Comparison of ENCODE assay signal across 14 cellular contexts in the genomic region with DNA sequence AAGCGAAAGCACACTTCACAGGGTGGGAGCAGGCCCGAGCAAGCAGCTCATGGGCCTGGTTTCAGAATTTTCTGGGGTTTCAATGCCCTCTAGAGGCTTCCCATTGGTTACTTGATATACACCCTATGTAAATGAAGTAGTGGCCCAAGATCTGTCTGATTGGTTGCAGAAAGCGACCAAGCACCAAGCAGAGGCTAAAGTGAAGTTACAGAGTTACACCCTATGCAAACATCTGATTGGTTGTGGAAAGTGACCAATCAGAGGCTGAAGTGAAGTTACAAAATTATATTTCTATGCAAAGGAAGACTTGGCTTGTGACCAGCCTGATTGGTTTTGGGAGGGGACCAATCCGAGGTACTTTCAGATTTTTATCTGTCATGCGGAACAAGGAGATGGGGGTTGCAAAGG. TPM values are rescaled to one million over a fixed set of nuclear protein-coding genes. Genes with fewer than 3 reads are reported as not detected.
DNase-seq lines count a peak whose midpoint lies in the region; ATAC-seq and TF ChIP-seq lines count a peak whose summit lies in the region.
"Had no signal": no experiment of that assay in that cellular context is flagged by ENCODE, and none has a peak within 500 bp of the region (broad histone marks: within the 10 kb centered on the region; RNA-seq: fewer than 3 reads in every experiment).

No MANE protein-coding gene starts in this region.

- CTCF ChIA-PET in RWPE1 (lab: Yijun Ruan, JAX), result no interaction called here

- peaks cover 10% of the 10 kb centered on the region for H3K4me1 Mint-ChIP-seq in mesothelial cell of epicardium

- ATAC-seq in GM19395 (IDR thresholded peaks at IDR 0.05; ENCODE audit: unreplicated experiment), result no peak

- no peak for TF ChIP-seq CTCF in HFF-Myc (IDR thresholded peaks at IDR 0.05; ENCODE audit: low read depth, low read length, missing control alignments)
- TF ChIP-seq CTCF in RWPE1 (conservative IDR thresholded peaks at IDR 0.05; ENCODE audit: low read depth), result no peak
- no peak for TF ChIP-seq CTCF in fibroblast of the aortic adventitia (IDR thresholded peaks at IDR 0.05; ENCODE audit: insufficient read depth, low read length)
- no peak for TF ChIP-seq CTCF in mesothelial cell of epicardium (IDR thresholded peaks at IDR 0.05; ENCODE audit: unreplicated experiment)

- H3K9me3 Mint-ChIP-seq in mesothelial cell of epicardium, result peaks cover 4% of the 10 kb centered on the region

- H3K4me3 ChIP-seq in HFF-Myc (replicated peaks; ENCODE audit: low read depth, low read length) (no peak overlapping the region), fibroblast of the aortic adventitia (ENCODE audit: low read depth, low read length) (no peak overlapping the region)
- H3K4me3 ChIP-seq: tibial artery had no signal

- H3K4me3 Mint-ChIP-seq in mesothelial cell of epicardium, result no peak overlapping the region

- POLR2A ChIA-PET in RWPE1 (lab: Yijun Ruan, JAX; ENCODE audit: low non-redundant PET), result no interaction called here

- H3K36me3 Mint-ChIP-seq in mesothelial cell of epicardium, result no peaks in the 10 kb centered on the region

- DNase-seq in A172 (ENCODE audit: low spot score) (peak; percentile 19), HFF-Myc (ENCODE audit: extremely low read depth, low read depth) (peak; percentile 7), RWPE1 (ENCODE audit: low spot score) (no peak), fibroblast of the aortic adventitia (ENCODE audit: low read depth) (peak; percentile 7), mesothelial cell of epicardium (ENCODE audit: low spot score in 2 of 2, unreplicated experiment in 2 of 2) (no peak), DMS114 treated with DMSO at 0.1 percent for 48 hours (lab: John Stamatoyannopoulos, UW; ENCODE audit: unreplicated experiment) (no peak), CD1c-positive myeloid dendritic cell (ENCODE audit: extremely low spot score) (no peak)
- DNase-seq: activated CD4-positive, alpha-beta T cell treated with anti-CD3 and anti-CD28 coated beads, Interleukin-2, amount 50 U/mL, for 4 hours; H7; NCI-H1436 treated with DMSO at 0.1 percent for 48 hours; NCI-H510A; tibial artery had no signal

- no peak overlapping the region for H3K27ac Mint-ChIP-seq in mesothelial cell of epicardium
- H3K27ac Mint-ChIP-seq: activated T-helper 2 cell treated with anti-CD3 and anti-CD28 coated beads, Interferon-gamma antibody, Interleukin-2, Interleukin-4, amounts not matched to agents 10 μg/mL and 5 μg/mL and 100 μg/mL, durations not matched to agents 14 hours and 24 hours and 36 hours had no signal

- H3K27ac ChIP-seq in RWPE1, result peak overlapping the region; percentile 92
- H3K27ac ChIP-seq: tibial artery had no signal

- H3K27me3 Mint-ChIP-seq in mesothelial cell of epicardium (ENCODE audit: low read depth), result no peaks in the 10 kb centered on the region

RNA-seq across cellular contexts. Expression of gene FHIP1A, which starts 8.2 kb away (rescaled TPM):
- total RNA-seq in A172 (2014; rRNA removed; shearing (Covaris generic)), result 3.0 and 38.0 TPM in 2 replicates
- total RNA-seq in fibroblast of the aortic adventitia (ENCODE audit: low replicate concordance), result 0.33 and 0.99 TPM in 2 replicates
- 13.9 to 16.8 TPM (median 14.0 TPM) in 3 replicates for total RNA-seq in mesothelial cell of epicardium
- total RNA-seq: activated T-helper 2 cell treated with anti-CD3 and anti-CD28 coated beads, Interferon-gamma antibody, Interleukin-2, Interleukin-4, amounts not matched to agents 10 μg/mL and 5 μg/mL and 100 μg/mL, durations not matched to agents 14 hours and 24 hours and 36 hours had no signal

Comparison
In these comparisons a context has a peak if more than half of its experiments do, and no peak if none do; other contexts are left out.
1. DNase-seq: peak in A172 (single experiment), HFF-Myc (single experiment) and fibroblast of the aortic adventitia (single experiment); none in RWPE1 (single experiment), mesothelial cell of epicardium (0 of 2), DMS114 treated with DMSO at 0.1 percent for 48 hours (single experiment) and CD1c-positive myeloid dendritic cell (single experiment).